In the genomic region with DNA sequence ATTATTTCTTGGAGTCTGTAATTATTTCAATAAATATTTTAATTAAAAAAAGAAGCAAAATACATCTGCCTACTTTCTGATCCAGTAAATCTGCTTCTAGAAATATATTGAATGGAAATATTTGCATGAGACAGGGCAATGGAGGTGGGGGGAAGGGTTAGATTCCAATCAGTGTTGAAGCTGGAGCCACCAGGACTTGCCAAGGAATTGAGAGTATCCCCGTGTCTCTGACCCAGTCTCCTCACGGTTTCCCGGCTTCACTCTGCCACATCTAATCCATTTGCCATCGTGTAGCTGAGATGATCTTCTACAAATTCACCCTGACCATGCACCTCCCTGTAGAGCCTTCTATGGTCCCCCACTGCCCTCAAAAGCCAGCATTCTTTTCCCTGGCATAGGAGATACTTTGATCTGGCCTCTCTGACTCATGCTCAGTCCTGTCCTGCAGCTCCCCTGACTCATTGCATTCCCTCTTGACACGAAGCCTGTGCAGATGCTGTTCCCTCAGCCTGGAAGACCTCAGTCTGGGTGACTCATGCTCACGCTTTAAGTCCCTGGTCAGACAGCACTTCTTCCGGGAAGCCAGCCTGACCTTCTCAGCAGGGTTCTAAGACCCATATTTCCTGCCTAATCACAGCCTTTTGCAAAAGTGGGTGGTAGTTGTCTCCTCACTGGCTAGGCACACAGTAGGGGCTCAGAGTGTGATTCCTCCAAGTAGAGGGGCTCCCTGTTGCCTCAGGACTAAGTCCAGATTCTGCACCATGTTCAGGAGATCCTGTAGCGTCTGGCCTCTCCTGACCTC, we compare ENCODE assay signal across 1 cellular context.
TF ChIP-seq lines count a peak whose summit lies in the region.

No MANE protein-coding gene starts in this region.

TF ChIP-seq in K562, 482 proteins besides CTCF, POLR2A, EP300 and RAD21 (continued from another document and continues in another):
- TF ChIP-seq BRF2 (IDR thresholded peaks at IDR 0.05; ENCODE audit: borderline replicate concordance, insufficient read depth, insufficient read length): no peak
- no peak for TF ChIP-seq ZBTB8A (IDR thresholded peaks at IDR 0.05; ENCODE audit: partially characterized antibody)
- TF ChIP-seq ZFP30 (CRISPR knock-in tag; IDR thresholded peaks at IDR 0.05; ENCODE audit: borderline replicate concordance): no peak
- 0 out of 2 replicates have a peak, but pooled peaks have one; percentile 57 for TF ChIP-seq MTA3 (IDR thresholded peaks at IDR 0.05; ENCODE audit: borderline replicate concordance)
- TF ChIP-seq SIN3B (IDR thresholded peaks at IDR 0.05; ENCODE audit: low read depth): no peak
- peak in 1 of 2 experiments; percentile 70; a peak in 1 of 3 replicates for TF ChIP-seq CBX3 (IDR thresholded peaks at IDR 0.05; ENCODE audit: borderline replicate concordance in 1 of 2, low read length in 2 of 2)
- TF ChIP-seq FOXJ2 (tag; IDR thresholded peaks at IDR 0.05): no peak
- TF ChIP-seq, protein P1, sequence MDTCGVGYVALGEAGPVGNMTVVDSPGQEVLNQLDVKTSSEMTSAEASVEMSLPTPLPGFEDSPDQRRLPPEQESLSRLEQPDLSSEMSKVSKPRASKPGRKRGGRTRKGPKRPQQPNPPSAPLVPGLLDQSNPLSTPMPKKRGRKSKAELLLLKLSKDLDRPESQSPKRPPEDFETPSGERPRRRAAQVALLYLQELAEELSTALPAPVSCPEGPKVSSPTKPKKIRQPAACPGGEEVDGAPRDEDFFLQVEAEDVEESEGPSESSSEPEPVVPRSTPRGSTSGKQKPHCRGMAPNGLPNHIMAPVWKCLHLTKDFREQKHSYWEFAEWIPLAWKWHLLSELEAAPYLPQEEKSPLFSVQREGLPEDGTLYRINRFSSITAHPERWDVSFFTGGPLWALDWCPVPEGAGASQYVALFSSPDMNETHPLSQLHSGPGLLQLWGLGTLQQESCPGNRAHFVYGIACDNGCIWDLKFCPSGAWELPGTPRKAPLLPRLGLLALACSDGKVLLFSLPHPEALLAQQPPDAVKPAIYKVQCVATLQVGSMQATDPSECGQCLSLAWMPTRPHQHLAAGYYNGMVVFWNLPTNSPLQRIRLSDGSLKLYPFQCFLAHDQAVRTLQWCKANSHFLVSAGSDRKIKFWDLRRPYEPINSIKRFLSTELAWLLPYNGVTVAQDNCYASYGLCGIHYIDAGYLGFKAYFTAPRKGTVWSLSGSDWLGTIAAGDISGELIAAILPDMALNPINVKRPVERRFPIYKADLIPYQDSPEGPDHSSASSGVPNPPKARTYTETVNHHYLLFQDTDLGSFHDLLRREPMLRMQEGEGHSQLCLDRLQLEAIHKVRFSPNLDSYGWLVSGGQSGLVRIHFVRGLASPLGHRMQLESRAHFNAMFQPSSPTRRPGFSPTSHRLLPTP (IDR thresholded peaks at IDR 0.05; ENCODE audit: borderline replicate concordance, extremely low read depth, insufficient read length): no peak
- no peak for TF ChIP-seq DNMT1 (IDR thresholded peaks at IDR 0.05)
- peak; percentile 54; the same call in 1 of the 2 replicates for TF ChIP-seq TOE1 (IDR thresholded peaks at IDR 0.05; ENCODE audit: borderline replicate concordance)
- TF ChIP-seq TOE1 (CRISPR knock-in tag; IDR thresholded peaks at IDR 0.05; ENCODE audit: borderline replicate concordance, low read depth): no peak
- TF ChIP-seq, protein P2, sequence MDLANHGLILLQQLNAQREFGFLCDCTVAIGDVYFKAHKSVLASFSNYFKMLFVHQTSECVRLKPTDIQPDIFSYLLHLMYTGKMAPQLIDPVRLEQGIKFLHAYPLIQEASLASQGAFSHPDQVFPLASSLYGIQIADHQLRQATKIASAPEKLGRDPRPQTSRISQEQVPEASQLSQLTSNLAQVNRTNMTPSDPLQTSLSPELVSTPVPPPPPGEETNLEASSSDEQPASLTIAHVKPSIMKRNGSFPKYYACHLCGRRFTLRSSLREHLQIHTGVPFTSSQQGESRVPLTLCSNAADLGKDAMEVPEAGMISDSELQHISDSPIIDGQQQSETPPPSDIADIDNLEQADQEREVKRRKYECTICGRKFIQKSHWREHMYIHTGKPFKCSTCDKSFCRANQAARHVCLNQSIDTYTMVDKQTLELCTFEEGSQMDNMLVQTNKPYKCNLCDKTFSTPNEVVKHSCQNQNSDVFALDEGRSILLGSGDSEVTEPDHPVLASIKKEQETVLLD (IDR thresholded peaks at IDR 0.05): no peak; the same call in 1 of the 2 replicates
- TF ChIP-seq ETS2 (tag; IDR thresholded peaks at IDR 0.05; ENCODE audit: borderline replicate concordance, poor library complexity, severe bottlenecking): no peak
- no peak for TF ChIP-seq E2F8 (IDR thresholded peaks at IDR 0.05; ENCODE audit: low read depth, partially characterized antibody)
- TF ChIP-seq GABPA (tag; conservative IDR thresholded peaks at IDR 0.05; ENCODE audit: low read depth): no peak
- peak; percentile 48 to 65 for TF ChIP-seq NRF1 (conservative IDR thresholded peaks at IDR 0.05 in 1 of 2, IDR thresholded peaks at IDR 0.05 in 1 of 2)
- peak; percentile 37 for TF ChIP-seq TAF9B (IDR thresholded peaks at IDR 0.05; ENCODE audit: partially characterized antibody)
- TF ChIP-seq, protein P3, sequence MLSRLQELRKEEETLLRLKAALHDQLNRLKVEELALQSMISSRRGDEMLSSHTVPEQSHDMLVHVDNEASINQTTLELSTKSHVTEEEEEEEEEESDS (CRISPR knock-in tag; IDR thresholded peaks at IDR 0.05): no peak
- no peak for TF ChIP-seq NFYB (IDR thresholded peaks at IDR 0.05; ENCODE audit: extremely low read depth, insufficient read length)
- 0 out of 2 replicates have a peak, but pooled peaks have one; percentile 32 for TF ChIP-seq HMBOX1 (IDR thresholded peaks at IDR 0.05)
- peak; percentile 97 to 98 for TF ChIP-seq ETV6 (IDR thresholded peaks at IDR 0.05; ENCODE audit: borderline replicate concordance in 1 of 2, low read depth in 2 of 2, low read length in 1 of 2)
- TF ChIP-seq ETV6 (CRISPR knock-in tag; IDR thresholded peaks at IDR 0.05; ENCODE audit: borderline replicate concordance): no peak; the same call in 1 of the 2 replicates
- TF ChIP-seq POLR2AphosphoS5 (IDR thresholded peaks at IDR 0.05; ENCODE audit: control insufficient read depth, insufficient read depth, low read depth, low read length): no peak
- no peak for TF ChIP-seq GATAD2B (IDR thresholded peaks at IDR 0.05; ENCODE audit: borderline replicate concordance)
- TF ChIP-seq TEAD4 (IDR thresholded peaks at IDR 0.05; ENCODE audit: low read length): peak; percentile 63; the same call in 1 of the 2 replicates
- TF ChIP-seq TEAD4 (CRISPR knock-in tag; IDR thresholded peaks at IDR 0.05; ENCODE audit: borderline replicate concordance): no peak
- TF ChIP-seq HLTF (IDR thresholded peaks at IDR 0.05): 0 out of 2 replicates have a peak, but pooled peaks have one; percentile 40
- peak; percentile 37 for TF ChIP-seq TCF3 (CRISPR knock-in tag; IDR thresholded peaks at IDR 0.05)
- TF ChIP-seq, protein P4, sequence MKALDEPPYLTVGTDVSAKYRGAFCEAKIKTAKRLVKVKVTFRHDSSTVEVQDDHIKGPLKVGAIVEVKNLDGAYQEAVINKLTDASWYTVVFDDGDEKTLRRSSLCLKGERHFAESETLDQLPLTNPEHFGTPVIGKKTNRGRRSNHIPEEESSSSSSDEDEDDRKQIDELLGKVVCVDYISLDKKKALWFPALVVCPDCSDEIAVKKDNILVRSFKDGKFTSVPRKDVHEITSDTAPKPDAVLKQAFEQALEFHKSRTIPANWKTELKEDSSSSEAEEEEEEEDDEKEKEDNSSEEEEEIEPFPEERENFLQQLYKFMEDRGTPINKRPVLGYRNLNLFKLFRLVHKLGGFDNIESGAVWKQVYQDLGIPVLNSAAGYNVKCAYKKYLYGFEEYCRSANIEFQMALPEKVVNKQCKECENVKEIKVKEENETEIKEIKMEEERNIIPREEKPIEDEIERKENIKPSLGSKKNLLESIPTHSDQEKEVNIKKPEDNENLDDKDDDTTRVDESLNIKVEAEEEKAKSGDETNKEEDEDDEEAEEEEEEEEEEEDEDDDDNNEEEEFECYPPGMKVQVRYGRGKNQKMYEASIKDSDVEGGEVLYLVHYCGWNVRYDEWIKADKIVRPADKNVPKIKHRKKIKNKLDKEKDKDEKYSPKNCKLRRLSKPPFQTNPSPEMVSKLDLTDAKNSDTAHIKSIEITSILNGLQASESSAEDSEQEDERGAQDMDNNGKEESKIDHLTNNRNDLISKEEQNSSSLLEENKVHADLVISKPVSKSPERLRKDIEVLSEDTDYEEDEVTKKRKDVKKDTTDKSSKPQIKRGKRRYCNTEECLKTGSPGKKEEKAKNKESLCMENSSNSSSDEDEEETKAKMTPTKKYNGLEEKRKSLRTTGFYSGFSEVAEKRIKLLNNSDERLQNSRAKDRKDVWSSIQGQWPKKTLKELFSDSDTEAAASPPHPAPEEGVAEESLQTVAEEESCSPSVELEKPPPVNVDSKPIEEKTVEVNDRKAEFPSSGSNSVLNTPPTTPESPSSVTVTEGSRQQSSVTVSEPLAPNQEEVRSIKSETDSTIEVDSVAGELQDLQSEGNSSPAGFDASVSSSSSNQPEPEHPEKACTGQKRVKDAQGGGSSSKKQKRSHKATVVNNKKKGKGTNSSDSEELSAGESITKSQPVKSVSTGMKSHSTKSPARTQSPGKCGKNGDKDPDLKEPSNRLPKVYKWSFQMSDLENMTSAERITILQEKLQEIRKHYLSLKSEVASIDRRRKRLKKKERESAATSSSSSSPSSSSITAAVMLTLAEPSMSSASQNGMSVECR (CRISPR knock-in tag; IDR thresholded peaks at IDR 0.05): no peak
- peak; percentile 72 to 77; a peak in 3 of 4 replicates for TF ChIP-seq KDM1A (IDR thresholded peaks at IDR 0.05)
- TF ChIP-seq CREM (IDR thresholded peaks at IDR 0.05; ENCODE audit: low read depth): peak; percentile 73
- TF ChIP-seq ZFPM2 (CRISPR knock-in tag; IDR thresholded peaks at IDR 0.05): no peak
- no peak for TF ChIP-seq ARID2 (IDR thresholded peaks at IDR 0.05)
- no peak for TF ChIP-seq NFATC3 (IDR thresholded peaks at IDR 0.05)
- no peak for TF ChIP-seq HNRNPUL1 (IDR thresholded peaks at IDR 0.05; ENCODE audit: low read length)
- no peak for TF ChIP-seq HIVEP1 (CRISPR knock-in tag; IDR thresholded peaks at IDR 0.05)
- TF ChIP-seq KLF16 (IDR thresholded peaks at IDR 0.05): no peak
- TF ChIP-seq ATF6 (CRISPR knock-in tag; IDR thresholded peaks at IDR 0.05): no peak
- TF ChIP-seq ZNF584 (CRISPR knock-in tag; IDR thresholded peaks at IDR 0.05; ENCODE audit: low read depth): 0 out of 2 replicates have a peak, but pooled peaks have one; percentile 34
- TF ChIP-seq ZEB2 (IDR thresholded peaks at IDR 0.05): no peak
- peak in 1 of 2 experiments; percentile 48; a peak in 1 of 4 replicates for TF ChIP-seq FOXK2 (conservative IDR thresholded peaks at IDR 0.05 in 1 of 2, IDR thresholded peaks at IDR 0.05 in 1 of 2; ENCODE audit: low read depth in 2 of 2)
- peak; percentile 17; the same call in 1 of the 2 replicates for TF ChIP-seq L3MBTL2 (IDR thresholded peaks at IDR 0.05)
- TF ChIP-seq NR3C1 (CRISPR knock-in tag; IDR thresholded peaks at IDR 0.05): no peak
- TF ChIP-seq IFI16 (CRISPR knock-in tag; IDR thresholded peaks at IDR 0.05): no peak
- no peak for TF ChIP-seq ZNF699 (CRISPR knock-in tag; IDR thresholded peaks at IDR 0.05; ENCODE audit: insufficient replicate concordance)
- no peak for TF ChIP-seq POLR2AphosphoS2 (IDR thresholded peaks at IDR 0.05; ENCODE audit: low read length)
- no peak for TF ChIP-seq ZBED1 (IDR thresholded peaks at IDR 0.05)
- peak; percentile 49; the same call in 1 of the 2 replicates for TF ChIP-seq EHMT2 (IDR thresholded peaks at IDR 0.05)
- TF ChIP-seq CXXC5 (CRISPR knock-in tag; IDR thresholded peaks at IDR 0.05): 0 out of 2 replicates have a peak, but pooled peaks have one; percentile 14
